ENCODE assay signal across 26 cellular contexts in the genomic region with DNA sequence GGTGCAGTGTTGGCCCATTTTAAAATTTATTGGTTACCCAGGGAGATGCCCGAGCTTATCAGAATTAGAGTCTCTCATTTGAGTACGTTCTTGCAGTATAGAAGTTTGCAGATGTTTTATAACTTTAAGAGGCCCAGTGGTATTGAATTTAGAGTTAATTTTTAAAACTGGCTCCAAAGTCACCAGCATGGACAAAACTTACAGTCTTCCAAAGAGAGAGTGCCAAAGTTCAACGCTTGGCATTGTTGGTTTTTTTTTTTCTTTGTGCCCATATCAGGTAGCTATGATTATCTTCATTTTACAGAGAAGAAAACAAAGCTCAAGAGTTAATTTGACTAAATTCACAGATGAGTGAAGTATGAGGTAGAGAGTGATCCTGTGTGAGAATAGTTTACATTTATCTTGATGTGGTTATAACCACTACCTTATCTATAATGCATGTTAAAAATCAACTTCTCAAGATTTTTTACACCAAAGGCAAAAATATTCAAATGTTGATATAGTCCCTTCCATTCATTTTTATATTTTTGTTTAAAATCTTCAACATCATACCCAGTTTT.
DNase-seq lines count a peak whose midpoint lies in the region; ATAC-seq lines count a peak whose summit lies in the region.
"Had no signal": no experiment of that assay in that cellular context is flagged by ENCODE, and none has a peak within 500 bp of the region (broad histone marks: within the 10 kb centered on the region; RNA-seq: fewer than 3 reads in every experiment).

No MANE protein-coding gene starts in this region.

- DNase-seq in Jurkat, Clone E6-1 (ENCODE audit: low read depth, low spot score) = peak; percentile 52
- no peak for DNase-seq in memory B cell (ENCODE audit: low spot score in 2 of 2)
- no peak for DNase-seq in RKO (ENCODE audit: low spot score)
- DNase-seq in NCI-H2107 treated with DMSO at 0.1 percent for 48 hours (lab: John Stamatoyannopoulos, UW; ENCODE audit: unreplicated experiment) = no peak
- no peak for DNase-seq in iPS-NIHi11 (ENCODE audit: low spot score)
- DNase-seq: activated CD4-positive, alpha-beta T cell treated with anti-CD3 and anti-CD28 coated beads for 4 hours; activated gamma-delta T cell; central memory CD4-positive, alpha-beta T cell; DMS79 treated with DMSO at 0.1 percent for 48 hours; effector memory CD8-positive, alpha-beta T cell; heart left ventricle; islet precursor cell; mesenchymal stem cell; NCI-H1417 treated with DMSO at 0.1 percent for 48 hours; NCI-H2171 treated with DMSO at 0.1 percent for 48 hours; NCI-H774; Peyer's patch; SK-N-SH; stimulated activated CD4-positive, alpha-beta T cell treated with anti-CD3 and anti-CD28 coated beads, Interleukin-4, amount 100 ng/mL, for 24 hours had no signal

- peak overlapping the region; percentile 24 for H3K4me3 Mint-ChIP-seq in memory B cell
- H3K4me3 Mint-ChIP-seq: effector memory CD8-positive, alpha-beta T cell; nephron had no signal

- no peak overlapping the region for H3K4me3 ChIP-seq in Jurkat, Clone E6-1 (ENCODE audit: low read length)
- H3K4me3 ChIP-seq: heart left ventricle, Peyer's patch, skin epidermis, vagina had no signal

- H3K9me3 Mint-ChIP-seq in memory B cell = peaks cover 1% of the 10 kb centered on the region
- H3K9me3 Mint-ChIP-seq: effector memory CD8-positive, alpha-beta T cell had no signal

- no peaks in the 10 kb centered on the region for H3K36me3 Mint-ChIP-seq in memory B cell

- H3K4me1 Mint-ChIP-seq in memory B cell = peaks cover 31% of the 10 kb centered on the region

- peak overlapping the region; percentile 80 for H3K27ac Mint-ChIP-seq in memory B cell
- H3K27ac Mint-ChIP-seq: effector memory CD8-positive, alpha-beta T cell; nephron; progenitor cell of endocrine pancreas had no signal

- H3K27me3 Mint-ChIP-seq in memory B cell = no peaks in the 10 kb centered on the region
- H3K27me3 Mint-ChIP-seq: progenitor cell of endocrine pancreas had no signal

- ATAC-seq in GM18907 (IDR thresholded peaks at IDR 0.05; ENCODE audit: unreplicated experiment) (peak; percentile 7), HG02759 (IDR thresholded peaks at IDR 0.05; ENCODE audit: unreplicated experiment) (peak; percentile 20), memory B cell (ENCODE audit: low read depth) (no peak), GM18861 (IDR thresholded peaks at IDR 0.05; ENCODE audit: unreplicated experiment) (no peak)
- ATAC-seq: effector memory CD8-positive, alpha-beta T cell; heart left ventricle had no signal

Comparison
In these comparisons a context has a peak if more than half of its experiments do, and no peak if none do; other contexts are left out.
1. ATAC-seq: peak in GM18907 (single experiment) and HG02759 (single experiment); none in memory B cell (single experiment) and GM18861 (single experiment).